In the genomic region with DNA sequence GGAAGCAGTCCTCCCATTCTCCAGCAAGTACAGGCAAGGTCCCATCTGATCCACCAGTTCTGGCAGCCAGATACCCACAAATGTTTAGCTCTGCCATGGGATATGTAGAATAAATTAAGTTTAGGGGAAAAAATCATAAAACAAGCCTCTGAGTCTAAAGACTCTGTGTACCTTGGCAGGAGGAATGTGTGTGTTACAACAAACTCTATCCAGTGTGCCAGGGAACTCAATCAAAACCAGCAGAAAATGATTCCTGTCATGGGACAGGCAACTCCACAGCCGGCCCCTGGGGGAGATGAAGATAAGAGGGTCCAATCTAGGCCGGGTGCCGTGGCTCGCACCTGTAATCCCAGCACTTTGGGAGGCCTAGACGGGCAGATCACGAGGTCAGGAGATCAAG, we compare ENCODE assay signal across 16 cellular contexts.
"Had no signal": no experiment of that assay in that cellular context is flagged by ENCODE, and none has a peak within 500 bp of the region (broad histone marks: within the 10 kb centered on the region; RNA-seq: fewer than 3 reads in every experiment).

No MANE protein-coding gene starts in this region.

- DNase-seq: activated CD4-positive, alpha-beta T cell treated with anti-CD3 and anti-CD28 coated beads for 4 hours; activated CD8-positive, alpha-beta memory T cell treated with anti-CD3 and anti-CD28 coated beads for 24 hours; activated naive CD4-positive, alpha-beta T cell treated with anti-CD3 and anti-CD28 coated beads, Interleukin-2, amount 10 ng/mL, durations not matched to agents 7 days and 5 days; brain microvascular endothelial cell; cerebellar nuclear complex; foreskin melanocyte; heart right ventricle; left lung; mesenchymal stem cell; right cardiac atrium; stimulated activated CD4-positive, alpha-beta T cell treated with anti-CD3 and anti-CD28 coated beads, Interleukin-2, amount 100 ng/mL, for 24 hours; stimulated activated naive CD4-positive, alpha-beta T cell treated with Interleukin-2 at 50 U/mL for 16 hours; T-helper 1 cell had no signal

- H3K9me3 Mint-ChIP-seq: activated naive CD4-positive, alpha-beta T cell treated with anti-CD3 and anti-CD28 coated beads, Interleukin-2, amount 10 ng/mL, durations not matched to agents 7 days and 5 days; activated T-helper 17 cell treated with anti-CD3 and anti-CD28 coated beads, Interleukin-2, amount 50 U/mL, for 72 hours; neural progenitor cell had no signal

- H3K4me3 ChIP-seq: heart right ventricle, left lung, neural progenitor cell, SK-N-MC had no signal

- H3K9me3 ChIP-seq: heart right ventricle, left lung had no signal

- H3K36me3 ChIP-seq: brain microvascular endothelial cell, heart right ventricle, left lung, neural progenitor cell had no signal

- H3K27ac Mint-ChIP-seq: activated naive CD4-positive, alpha-beta T cell treated with anti-CD3 and anti-CD28 coated beads, Interleukin-2, amount 10 ng/mL, durations not matched to agents 7 days and 5 days; activated T-helper 17 cell treated with anti-CD3 and anti-CD28 coated beads, Interleukin-2, amount 50 U/mL, for 72 hours; neural progenitor cell had no signal

- H3K4me3 Mint-ChIP-seq: activated naive CD4-positive, alpha-beta T cell treated with anti-CD3 and anti-CD28 coated beads, Interleukin-2, amount 10 ng/mL, durations not matched to agents 7 days and 5 days; activated T-helper 17 cell treated with anti-CD3 and anti-CD28 coated beads, Interleukin-2, amount 50 U/mL, for 72 hours; neural progenitor cell had no signal

- H3K36me3 Mint-ChIP-seq: activated naive CD4-positive, alpha-beta T cell treated with anti-CD3 and anti-CD28 coated beads, Interleukin-2, amount 10 ng/mL, durations not matched to agents 7 days and 5 days had no signal

- ATAC-seq: activated T-helper 17 cell treated with anti-CD3 and anti-CD28 coated beads, Interleukin-2, amount 50 U/mL, for 72 hours; heart right ventricle; left lung had no signal

- H3K27ac ChIP-seq: brain microvascular endothelial cell, left lung, neural progenitor cell, SK-N-MC had no signal

- H3K4me1 Mint-ChIP-seq: activated naive CD4-positive, alpha-beta T cell treated with anti-CD3 and anti-CD28 coated beads, Interleukin-2, amount 10 ng/mL, durations not matched to agents 7 days and 5 days; activated T-helper 17 cell treated with anti-CD3 and anti-CD28 coated beads, Interleukin-2, amount 50 U/mL, for 72 hours had no signal

- H3K27me3 ChIP-seq: heart right ventricle, left lung, neural progenitor cell had no signal
